Comparison of ENCODE assay signal across 24 cellular contexts in the genomic region with DNA sequence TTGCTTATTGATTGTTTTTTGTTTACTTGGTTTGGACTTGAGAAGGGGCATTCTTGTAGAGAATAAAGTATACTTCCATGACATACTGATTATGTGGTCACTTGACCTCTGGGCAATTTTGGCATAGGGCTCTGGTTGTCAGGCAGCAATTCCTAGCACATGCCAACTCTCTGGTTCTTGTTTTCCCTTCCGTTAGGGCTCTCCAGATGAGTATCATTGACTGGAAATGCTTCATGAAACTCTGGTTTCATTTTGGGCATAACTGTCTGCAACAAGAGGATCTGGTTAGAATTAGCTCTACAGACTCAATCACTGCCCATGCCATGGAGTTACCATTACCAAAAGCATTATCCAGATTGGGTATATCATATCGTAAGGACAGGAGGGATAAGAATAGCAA.
DNase-seq lines count a peak whose midpoint lies in the region; ATAC-seq and TF ChIP-seq lines count a peak whose summit lies in the region.
"Had no signal": no experiment of that assay in that cellular context is flagged by ENCODE, and none has a peak within 500 bp of the region (broad histone marks: within the 10 kb centered on the region; RNA-seq: fewer than 3 reads in every experiment).

No MANE protein-coding gene starts in this region.

- no peaks in the 10 kb centered on the region for H3K9me3 ChIP-seq in left lung
- H3K9me3 ChIP-seq: A549, BE2C, BLaER1 had no signal

- no peaks in the 10 kb centered on the region for H3K36me3 ChIP-seq in left lung
- H3K36me3 ChIP-seq: BE2C, BLaER1 had no signal

- no peaks in the 10 kb centered on the region for H3K4me1 ChIP-seq in left lung
- H3K4me1 ChIP-seq: A549, BE2C, BLaER1 had no signal

- H3K36me3 Mint-ChIP-seq in glutamatergic neuron (ENCODE audit: unreplicated experiment), result no peaks in the 10 kb centered on the region
- H3K36me3 Mint-ChIP-seq: CD14-positive monocyte; CD4-positive, alpha-beta memory T cell; CD4-positive, CD25-positive, alpha-beta regulatory T cell; CD8-positive, alpha-beta memory T cell had no signal

- DNase-seq in AG10803 (ENCODE audit: low read depth) (peak; percentile 8), fibroblast of gingiva (ENCODE audit: low read depth) (peak; percentile 81), left lung (no peak), glutamatergic neuron (no peak), NCI-H82 treated with DMSO at 0.1 percent for 48 hours (lab: John Stamatoyannopoulos, UW; ENCODE audit: unreplicated experiment) (no peak), NCI-H2171 (lab: John Stamatoyannopoulos, UW) (no peak)
- DNase-seq: BE2C; C1 segment of cervical spinal cord; CD4-positive, alpha-beta memory T cell; CD4-positive, CD25-positive, alpha-beta regulatory T cell; CD8-positive, alpha-beta memory T cell; COR-L47; DMS 273 treated with DMSO at 0.1 percent for 48 hours; DMS153; DMS53; DMS79; DND-41; EL; GDM1 had no signal

- ATAC-seq in left lung, result peak; percentile 67
- ATAC-seq: A549, GM12878 had no signal

- H3K4me3 Mint-ChIP-seq in glutamatergic neuron (ENCODE audit: unreplicated experiment), result no peak overlapping the region
- H3K4me3 Mint-ChIP-seq: CD14-positive monocyte; CD4-positive, alpha-beta memory T cell; CD8-positive, alpha-beta memory T cell had no signal

- intact Hi-C loops in left lung (cut with DNase I), result no loop called here

- H3K27ac Mint-ChIP-seq in glutamatergic neuron (ENCODE audit: unreplicated experiment), result no peak overlapping the region
- H3K27ac Mint-ChIP-seq: CD14-positive monocyte; CD4-positive, alpha-beta memory T cell; CD4-positive, CD25-positive, alpha-beta regulatory T cell; CD8-positive, alpha-beta memory T cell had no signal

- H3K4me3 ChIP-seq in AG10803 (ENCODE audit: low read length) (no peak overlapping the region), left lung (no peak overlapping the region)
- H3K4me3 ChIP-seq: A549, BLaER1, GM12878 had no signal

- H3K9me3 Mint-ChIP-seq in glutamatergic neuron (ENCODE audit: unreplicated experiment), result no peaks in the 10 kb centered on the region

- TF ChIP-seq CTCF in AG10803 (conservative IDR thresholded peaks at IDR 0.05; ENCODE audit: low read length) (no peak), left lung (IDR thresholded peaks at IDR 0.05) (no peak), glutamatergic neuron (IDR thresholded peaks at IDR 0.05; ENCODE audit: partially characterized antibody, unreplicated experiment) (no peak)

- no peaks in the 10 kb centered on the region for H3K27me3 Mint-ChIP-seq in glutamatergic neuron (ENCODE audit: unreplicated experiment)
- H3K27me3 Mint-ChIP-seq: CD4-positive, alpha-beta memory T cell; CD4-positive, CD25-positive, alpha-beta regulatory T cell; CD8-positive, alpha-beta memory T cell had no signal

- H3K27me3 ChIP-seq in left lung, result no peaks in the 10 kb centered on the region
- H3K27me3 ChIP-seq: BE2C, BLaER1 had no signal

- H3K27ac ChIP-seq in left lung, result no peak overlapping the region
- H3K27ac ChIP-seq: 22Rv1, A549, BLaER1 had no signal

- no peaks in the 10 kb centered on the region for H3K4me1 Mint-ChIP-seq in glutamatergic neuron (ENCODE audit: low read depth, unreplicated experiment)
- H3K4me1 Mint-ChIP-seq: CD14-positive monocyte; CD4-positive, alpha-beta memory T cell; CD4-positive, CD25-positive, alpha-beta regulatory T cell; CD8-positive, alpha-beta memory T cell had no signal

Comparison
In these comparisons a context has a peak if more than half of its experiments do, and no peak if none do; other contexts are left out.
1. DNase-seq: peak in AG10803 (single experiment) and fibroblast of gingiva (single experiment); none in left lung (0 of 2), glutamatergic neuron (single experiment), NCI-H82 treated with DMSO at 0.1 percent for 48 hours (single experiment) and NCI-H2171 (single experiment).